ENCODE assay signal across 12 cellular contexts in the genomic region with DNA sequence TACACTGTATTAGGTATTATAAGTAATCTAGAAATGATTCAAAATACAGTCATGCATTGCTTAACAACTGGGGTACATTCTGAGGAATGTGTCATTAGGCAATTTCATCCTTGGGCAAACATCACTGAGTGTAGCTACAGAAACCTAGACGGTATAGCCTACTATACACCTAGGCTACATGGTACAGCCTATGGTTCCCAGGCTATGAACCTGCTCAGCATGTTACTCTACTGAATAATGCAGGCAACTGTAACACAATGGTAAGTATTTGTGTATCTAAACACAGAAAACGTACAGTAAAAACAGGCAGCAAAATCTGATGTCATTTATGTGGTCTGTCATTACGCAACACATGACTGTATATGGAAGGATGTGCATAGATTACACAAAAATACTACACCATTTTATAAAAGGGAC.
DNase-seq lines count a peak whose midpoint lies in the region; ATAC-seq and TF ChIP-seq lines count a peak whose summit lies in the region.
"Had no signal": no experiment of that assay in that cellular context is flagged by ENCODE, and none has a peak within 500 bp of the region (broad histone marks: within the 10 kb centered on the region; RNA-seq: fewer than 3 reads in every experiment).

No MANE protein-coding gene starts in this region.

- H3K27ac ChIP-seq in CD4-positive, alpha-beta T cell (ENCODE audit: low read depth, low read length): no peak overlapping the region
- H3K27ac ChIP-seq in lower lobe of right lung: no peak overlapping the region
- H3K27ac ChIP-seq in stomach: no peak overlapping the region

- H3K4me1 Mint-ChIP-seq in CD4-positive, alpha-beta T cell (ENCODE audit: low read depth): peaks cover 92% of the 10 kb centered on the region
- H3K4me1 Mint-ChIP-seq in activated naive CD8-positive, alpha-beta T cell treated with anti-CD3 and anti-CD28 coated beads for 36 hours: peaks cover 74% of the 10 kb centered on the region
- no peaks in the 10 kb centered on the region for H3K4me1 Mint-ChIP-seq in Calu3 (ENCODE audit: low read depth, unreplicated experiment)

- no peaks in the 10 kb centered on the region for H3K9me3 Mint-ChIP-seq in CD4-positive, alpha-beta T cell
- no peaks in the 10 kb centered on the region for H3K9me3 Mint-ChIP-seq in activated naive CD8-positive, alpha-beta T cell treated with anti-CD3 and anti-CD28 coated beads for 36 hours
- no peaks in the 10 kb centered on the region for H3K9me3 Mint-ChIP-seq in Calu3 (ENCODE audit: low read depth, unreplicated experiment)
- H3K9me3 Mint-ChIP-seq: T-helper 1 cell treated with Interleukin-12 subunit alpha and Interleukin-12 subunit beta and Interleukin-4 antibody, amounts not matched to agents 30 μg/mL and 1 μg/mL, for 36 hours had no signal

- peak overlapping the region; percentile 76 for H3K27ac Mint-ChIP-seq in CD4-positive, alpha-beta T cell
- H3K27ac Mint-ChIP-seq in activated naive CD8-positive, alpha-beta T cell treated with anti-CD3 and anti-CD28 coated beads for 36 hours: peak overlapping the region; percentile 68
- no peak overlapping the region for H3K27ac Mint-ChIP-seq in Calu3 (ENCODE audit: unreplicated experiment)
- H3K27ac Mint-ChIP-seq: T-helper 1 cell treated with Interleukin-12 subunit alpha and Interleukin-12 subunit beta and Interleukin-4 antibody, amounts not matched to agents 30 μg/mL and 1 μg/mL, for 36 hours had no signal

- H3K36me3 ChIP-seq in lower lobe of right lung (no peaks in the 10 kb centered on the region), stomach (peaks cover 0 to 16% (median 5%) of the 10 kb centered on the region in 4 donors)

- DNase-seq in CD4-positive, alpha-beta T cell: no peak
- DNase-seq in M059J (ENCODE audit: low read depth) (peak; percentile 39), lower lobe of right lung (no peak), stomach (no peak), cortex of kidney (lab: John Stamatoyannopoulos, UW) (no peak), hippocampal formation (lab: John Stamatoyannopoulos, UW) (no peak), Calu3 (no peak)
- DNase-seq in activated naive CD8-positive, alpha-beta T cell treated with anti-CD3 and anti-CD28 coated beads for 36 hours: no peak
- DNase-seq: activated gamma-delta T cell treated with Interleukin-2 at 50 U/mL for 16 hours, NCI-H526 treated with DMSO at 0.1 percent for 48 hours, retina had no signal

- WGBS in stomach, 5 donors: 74 to 83% (median 82%) methylated on average over 3 of the region's 3 CpGs

- intact Hi-C loops in CD4-positive, alpha-beta T cell (cut with DNase I, micrococcal nuclease): no loop called here
- intact Hi-C loops in lower lobe of right lung (cut with DNase I) (no loop called here), stomach (cut with DNase I; ENCODE audit: low total_unique reads) (no loop called here), Calu3 (cut with micrococcal nuclease; ENCODE audit: unreplicated experiment) (no loop called here)

- peaks cover 10% of the 10 kb centered on the region for H3K4me1 ChIP-seq in lower lobe of right lung
- H3K4me1 ChIP-seq in stomach: peaks cover 0 to 14% (median 4%) of the 10 kb centered on the region in 4 donors

- H3K4me3 ChIP-seq in lower lobe of right lung: no peak overlapping the region
- H3K4me3 ChIP-seq in stomach: no peak overlapping the region

- no TSS peak for BruUV-seq in Calu3 (replicated peaks; lab: Mats Ljungman, UMichigan)

- H3K4me3 Mint-ChIP-seq in CD4-positive, alpha-beta T cell: peak overlapping the region; percentile 25
- no peak overlapping the region for H3K4me3 Mint-ChIP-seq in activated naive CD8-positive, alpha-beta T cell treated with anti-CD3 and anti-CD28 coated beads for 36 hours
- no peak overlapping the region for H3K4me3 Mint-ChIP-seq in Calu3 (ENCODE audit: low read depth, unreplicated experiment)
- H3K4me3 Mint-ChIP-seq: T-helper 1 cell treated with Interleukin-12 subunit alpha and Interleukin-12 subunit beta and Interleukin-4 antibody, amounts not matched to agents 30 μg/mL and 1 μg/mL, for 36 hours had no signal

- TF ChIP-seq EP300 in stomach (IDR thresholded peaks at IDR 0.05): no peak

- TF ChIP-seq CTCF in CD4-positive, alpha-beta T cell (IDR thresholded peaks at IDR 0.05): no peak
- TF ChIP-seq CTCF in lower lobe of right lung (IDR thresholded peaks at IDR 0.05) (no peak), stomach (IDR thresholded peaks at IDR 0.05) (no peak), Calu3 (IDR thresholded peaks at IDR 0.05; ENCODE audit: unreplicated experiment) (no peak)

- peaks cover 58% of the 10 kb centered on the region for H3K36me3 Mint-ChIP-seq in CD4-positive, alpha-beta T cell (ENCODE audit: low read depth)
- H3K36me3 Mint-ChIP-seq in activated naive CD8-positive, alpha-beta T cell treated with anti-CD3 and anti-CD28 coated beads for 36 hours: peaks cover 38% of the 10 kb centered on the region
- no peaks in the 10 kb centered on the region for H3K36me3 Mint-ChIP-seq in Calu3 (ENCODE audit: insufficient read depth, unreplicated experiment)

- no peak for TF ChIP-seq POLR2A in stomach (IDR thresholded peaks at IDR 0.05)

- H3K27me3 ChIP-seq in CD4-positive, alpha-beta T cell (ENCODE audit: control insufficient read depth, insufficient read depth, low read length): no peaks in the 10 kb centered on the region
- H3K27me3 ChIP-seq in lower lobe of right lung (ENCODE audit: low read depth) (no peaks in the 10 kb centered on the region), stomach (no peaks in the 10 kb centered on the region)

- no peaks in the 10 kb centered on the region for H3K27me3 Mint-ChIP-seq in CD4-positive, alpha-beta T cell
- H3K27me3 Mint-ChIP-seq in activated naive CD8-positive, alpha-beta T cell treated with anti-CD3 and anti-CD28 coated beads for 36 hours: no peaks in the 10 kb centered on the region
- H3K27me3 Mint-ChIP-seq in Calu3 (ENCODE audit: unreplicated experiment): no peaks in the 10 kb centered on the region

- CTCF ChIA-PET in CD4-positive, alpha-beta T cell (lab: Charles Lee): interaction anchor here (1.3 kb wide), 1 partner anchor 10 kb away, joined by 4 read pairs; no protein-coding TSS in a partner anchor
- CTCF ChIA-PET in Calu3 (lab: Charles Lee): interaction anchor here (0.6 to 1.0 kb wide), 2 partner anchors 9 to 51 kb away, joined by 3 to 4 read pairs; no protein-coding TSS in a partner anchor

- H3K9me3 ChIP-seq in CD4-positive, alpha-beta T cell (ENCODE audit: control insufficient read depth, low read length): no peaks in the 10 kb centered on the region
- no peaks in the 10 kb centered on the region for H3K9me3 ChIP-seq in lower lobe of right lung
- no peaks in the 10 kb centered on the region for H3K9me3 ChIP-seq in stomach

- peak; percentile 25 for ATAC-seq in CD4-positive, alpha-beta T cell (ENCODE audit: poor library complexity)
- ATAC-seq in lower lobe of right lung: peak; percentile 58 to 67

- POLR2A ChIA-PET in CD4-positive, alpha-beta T cell (lab: Charles Lee): interaction anchor here (0.8 to 1.9 kb wide), 2 partner anchors 10 to 27 kb away, joined by 3 to 9 read pairs; no protein-coding TSS in a partner anchor
